23 cellular contexts compared by ENCODE assay signal in genomic region chr5:79703381-79703645, GRCh38. TPM values are rescaled to one million over a fixed set of nuclear protein-coding genes. Genes with fewer than 3 reads are reported as not detected.
"Had no signal": no experiment of that assay in that cellular context is flagged by ENCODE, and none has a peak within 500 bp of the region (broad histone marks: within the 10 kb centered on the region; RNA-seq: fewer than 3 reads in every experiment).

No MANE protein-coding gene starts in this region.

- DNase-seq: activated B cell treated with CpG ODN at 0.5 μM for 24 hours; activated CD4-positive, CD25-positive, alpha-beta regulatory T cell treated with anti-CD3 and anti-CD28 coated beads, Interleukin-2, amount 50 U/mL, for 72 hours; activated T-cell treated with anti-CD3 and anti-CD28 coated beads for 4 hours; NCI-H1048; NCI-H1105 treated with DMSO at 0.1 percent for 48 hours; NCI-H1436; NCI-H1694; NCI-H2029; NCI-H345; NCI-H524 treated with DMSO at 0.1 percent for 48 hours; SW 1271; T-helper 9 cell had no signal

- H3K27ac ChIP-seq: ascending aorta, RWPE1, VCaP had no signal

- H3K27ac Mint-ChIP-seq: activated B cell treated with CpG ODN at 0.5 μM for 24 hours; activated CD4-positive, alpha-beta memory T cell treated with anti-CD3 and anti-CD28 coated beads for 36 hours; activated naive CD4-positive, alpha-beta T cell treated with anti-CD3 and anti-CD28 coated beads, Interleukin-2, amount 50 U/mL, for 24 hours; activated T-cell treated with anti-CD3 and anti-CD28 coated beads, Interleukin-2, amount 50 U/mL, for 72 hours; IgD-negative memory B cell had no signal

- H3K36me3 ChIP-seq: ascending aorta, MG63 had no signal

- H3K27me3 ChIP-seq: ascending aorta, MG63 had no signal

- H3K9me3 ChIP-seq: ascending aorta, MG63 had no signal

- H3K27me3 Mint-ChIP-seq: activated B cell treated with CpG ODN at 0.5 μM for 24 hours; activated CD4-positive, alpha-beta memory T cell treated with anti-CD3 and anti-CD28 coated beads for 36 hours; activated naive CD4-positive, alpha-beta T cell treated with anti-CD3 and anti-CD28 coated beads, Interleukin-2, amount 50 U/mL, for 24 hours; activated naive CD8-positive, alpha-beta T cell treated with anti-CD3 and anti-CD28 coated beads, Interleukin-2, amount 10 ng/mL, durations not matched to agents 7 days and 5 days; activated T-helper 17 cell treated with anti-CD3 and anti-CD28 coated beads, Interleukin-2, amount 50 U/mL, for 72 hours; IgD-negative memory B cell had no signal

- H3K4me1 Mint-ChIP-seq: activated naive CD4-positive, alpha-beta T cell treated with anti-CD3 and anti-CD28 coated beads, Interleukin-2, amount 50 U/mL, for 24 hours had no signal

- H3K4me3 ChIP-seq: ascending aorta, MG63 had no signal

- H3K9me3 Mint-ChIP-seq: activated naive CD4-positive, alpha-beta T cell treated with anti-CD3 and anti-CD28 coated beads, Interleukin-2, amount 50 U/mL, for 24 hours; activated naive CD8-positive, alpha-beta T cell treated with anti-CD3 and anti-CD28 coated beads, Interleukin-2, amount 10 ng/mL, durations not matched to agents 7 days and 5 days; activated T-cell treated with anti-CD3 and anti-CD28 coated beads, Interleukin-2, amount 50 U/mL, for 72 hours had no signal

- H3K4me3 Mint-ChIP-seq: activated B cell treated with CpG ODN at 0.5 μM for 24 hours; activated CD4-positive, alpha-beta memory T cell treated with anti-CD3 and anti-CD28 coated beads for 36 hours; activated naive CD4-positive, alpha-beta T cell treated with anti-CD3 and anti-CD28 coated beads, Interleukin-2, amount 50 U/mL, for 24 hours; activated naive CD8-positive, alpha-beta T cell treated with anti-CD3 and anti-CD28 coated beads, Interleukin-2, amount 10 ng/mL, durations not matched to agents 7 days and 5 days; activated T-cell treated with anti-CD3 and anti-CD28 coated beads, Interleukin-2, amount 50 U/mL, for 72 hours; activated T-helper 17 cell treated with anti-CD3 and anti-CD28 coated beads, Interleukin-2, amount 50 U/mL, for 72 hours had no signal

- H3K36me3 Mint-ChIP-seq: activated CD4-positive, alpha-beta memory T cell treated with anti-CD3 and anti-CD28 coated beads for 36 hours; activated naive CD4-positive, alpha-beta T cell treated with anti-CD3 and anti-CD28 coated beads, Interleukin-2, amount 50 U/mL, for 24 hours had no signal

- ATAC-seq: activated T-cell treated with anti-CD3 and anti-CD28 coated beads, Interleukin-2, amount 50 U/mL, for 72 hours; activated T-helper 17 cell treated with anti-CD3 and anti-CD28 coated beads, Interleukin-2, amount 50 U/mL, for 72 hours; Right ventricle myocardium inferior had no signal

- H3K4me1 ChIP-seq: ascending aorta had no signal

RNA-seq across cellular contexts. Expression of gene CMYA5, which starts 13.7 kb away (rescaled TPM):
- polyA plus RNA-seq: IgD-negative memory B cell had no signal
